8 cellular contexts compared by ENCODE assay signal in the genomic region with DNA sequence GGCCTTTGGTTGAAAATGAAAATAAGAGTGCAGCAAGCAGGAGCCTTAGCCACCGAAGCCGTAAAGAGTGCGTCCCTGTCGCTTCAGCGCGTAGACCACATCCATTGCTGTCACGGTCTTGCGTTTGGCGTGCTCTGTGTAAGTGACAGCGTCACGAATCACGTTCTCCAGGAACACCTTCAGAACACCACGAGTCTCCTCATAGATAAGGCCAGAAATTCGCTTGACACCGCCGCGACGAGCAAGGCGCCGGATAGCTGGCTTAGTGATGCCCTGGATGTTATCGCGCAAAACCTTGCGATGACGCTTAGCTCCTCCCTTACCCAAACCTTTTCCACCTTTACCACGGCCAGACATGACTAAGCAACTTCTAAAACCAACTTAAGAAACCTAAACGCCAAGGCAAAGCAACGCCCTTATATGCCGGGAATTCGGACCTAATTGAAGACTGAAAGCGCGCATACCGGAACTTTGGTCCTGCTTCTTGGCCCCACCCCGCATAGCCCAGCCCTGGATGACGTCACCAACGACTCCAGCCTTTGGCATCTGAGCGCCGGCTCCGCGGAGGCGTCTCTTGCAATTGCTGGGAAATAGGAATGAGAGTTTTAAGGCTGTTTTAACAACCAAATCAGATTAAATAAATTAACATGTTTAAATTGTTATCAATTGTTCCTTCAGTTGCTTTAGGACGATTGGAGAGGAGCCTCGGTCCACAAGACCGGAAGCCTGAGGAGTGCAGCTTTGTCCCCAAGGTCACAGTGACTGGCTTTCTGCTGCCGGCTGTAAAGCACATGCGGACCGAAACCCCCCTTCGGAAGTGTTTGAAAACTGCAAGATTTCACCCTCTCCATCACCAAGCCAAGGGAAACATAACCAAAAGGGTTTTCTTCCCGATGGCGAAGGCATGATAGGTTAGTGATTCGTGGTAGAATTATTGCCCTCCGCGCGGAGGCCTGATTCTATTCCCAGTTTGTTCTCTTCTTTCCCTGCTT.
DNase-seq lines count a peak whose midpoint lies in the region; ATAC-seq and TF ChIP-seq lines count a peak whose summit lies in the region.

No MANE protein-coding gene starts in this region.

- peak overlapping the region; percentile 82 for H3K9ac ChIP-seq in rectal smooth muscle tissue (ENCODE audit: low read length)

- peak; percentile 99 for TF ChIP-seq POLR2A in GM18505 (IDR thresholded peaks at IDR 0.05; ENCODE audit: borderline replicate concordance, extremely low read depth, insufficient read depth, insufficient read length)

- WGBS in aorta, 2 donors, result 0% methylated on average over 53 of the region's 53 CpGs

- in situ Hi-C loops in astrocyte of the cerebellum (cut with HindIII; ENCODE audit: low sequenced_read_pairs), result no loop called here

- H3K27ac ChIP-seq in rectal smooth muscle tissue (ENCODE audit: low read depth, low read length), result peak overlapping the region; percentile 99
- H3K27ac ChIP-seq in aorta (ENCODE audit: low read depth in 1 of 2, low read length in 2 of 2), result peak overlapping the region; percentile 88 to 99

- intact Hi-C loops in aorta (cut with DNase I), result loop anchor here in 1 of 2 donors (2.0 to 10.0 kb wide), 2 partner anchors 27 to 849 kb away; a partner anchor contains a TSS

- peak; percentile 70 for ATAC-seq in GM18505 (IDR thresholded peaks at IDR 0.05; ENCODE audit: unreplicated experiment)
- peak; percentile 68 for ATAC-seq in HG02973 (IDR thresholded peaks at IDR 0.05; ENCODE audit: unreplicated experiment)
- peak; percentile 97 for ATAC-seq in aorta (ENCODE audit: low FRiP score)

- H3K27me3 ChIP-seq in rectal smooth muscle tissue (ENCODE audit: control insufficient read depth, insufficient read depth, low read length) (no peaks in the 10 kb centered on the region), aorta (ENCODE audit: control insufficient read depth in 1 of 2, insufficient read depth in 2 of 2, low read length in 1 of 2) (no peaks in the 10 kb centered on the region)

- peak; percentile 99 for DNase-seq in NCI-H2029 (lab: John Stamatoyannopoulos, UW)
- peak; percentile 84 for DNase-seq in T-helper 9 cell
- peak; percentile 97 for DNase-seq in astrocyte of the cerebellum (ENCODE audit: low read depth)
- DNase-seq in hepatic stellate cell (ENCODE audit: low spot score), result peak; percentile 79
- DNase-seq in aorta, result peak; percentile 97 to 98

- H3K36me3 ChIP-seq in rectal smooth muscle tissue (ENCODE audit: control insufficient read depth, insufficient read depth, low read length) (no peaks in the 10 kb centered on the region), aorta (ENCODE audit: control insufficient read depth in 1 of 2, insufficient read depth in 2 of 2, low read length in 1 of 2) (peaks cover 0 to 2% of the 10 kb centered on the region in 2 donors)

- H3K9me3 ChIP-seq in aorta (ENCODE audit: control insufficient read depth, low read length), result peaks cover 2% of the 10 kb centered on the region

- H3K4me3 ChIP-seq in astrocyte of the cerebellum (ENCODE audit: low read depth, low read length), result peak overlapping the region; percentile 64
- H3K4me3 ChIP-seq in rectal smooth muscle tissue (ENCODE audit: low read length), result peak overlapping the region; percentile 83
- peak overlapping the region; percentile 88 to 92 for H3K4me3 ChIP-seq in aorta (ENCODE audit: low read length in 2 of 2)

- peaks cover 3% of the 10 kb centered on the region for H3K4me1 ChIP-seq in rectal smooth muscle tissue (ENCODE audit: control insufficient read depth, insufficient read depth, low read length)
- H3K4me1 ChIP-seq in aorta (ENCODE audit: control insufficient read depth in 1 of 2, insufficient read depth in 2 of 2, low read length in 2 of 2), result peaks cover 0 to 3% of the 10 kb centered on the region in 2 donors

- TF ChIP-seq CTCF in astrocyte of the cerebellum (IDR thresholded peaks at IDR 0.05; ENCODE audit: low read depth, low read length, missing control alignments), result no peak

Comparison
In these comparisons a context has a peak if more than half of its experiments do, and no peak if none do; other contexts are left out.
1. Peak in every context shown above with its lines: DNase-seq, ATAC-seq, H3K4me3 ChIP-seq and H3K27ac ChIP-seq.